ENCODE assay signal across 1 cellular context in genomic region chr19:56119585-56119978, GRCh38.
TF ChIP-seq lines count a peak whose summit lies in the region.

No MANE protein-coding gene starts in this region.

TF ChIP-seq in GM12878, 131 proteins besides CTCF, POLR2A, EP300 and RAD21 (continued from another document):
- no peak for TF ChIP-seq E2F4 (IDR thresholded peaks at IDR 0.05; ENCODE audit: low read depth, low read length)
- TF ChIP-seq SMAD5 (IDR thresholded peaks at IDR 0.05; ENCODE audit: low read depth): no peak
- TF ChIP-seq MLLT1 (IDR thresholded peaks at IDR 0.05): no peak
- TF ChIP-seq FOXM1 (IDR thresholded peaks at IDR 0.05; ENCODE audit: low read depth, low read length): no peak
- no peak for TF ChIP-seq ZBTB4 (CRISPR knock-in tag; IDR thresholded peaks at IDR 0.05)
- no peak for TF ChIP-seq RELB (IDR thresholded peaks at IDR 0.05; ENCODE audit: low read depth)
- TF ChIP-seq ZNF24 (IDR thresholded peaks at IDR 0.05): no peak
- no peak for TF ChIP-seq CUX1 (IDR thresholded peaks at IDR 0.05; ENCODE audit: insufficient replicate concordance, low read depth, low read length)
- no peak for TF ChIP-seq NR2F1 (conservative IDR thresholded peaks at IDR 0.05)
- no peak for TF ChIP-seq ZNF622 (IDR thresholded peaks at IDR 0.05)
- no peak for TF ChIP-seq BCLAF1 (IDR thresholded peaks at IDR 0.05)
- TF ChIP-seq GATAD2B (conservative IDR thresholded peaks at IDR 0.05; ENCODE audit: low read depth): no peak
